ENCODE assay signal across 15 cellular contexts in the genomic region with DNA sequence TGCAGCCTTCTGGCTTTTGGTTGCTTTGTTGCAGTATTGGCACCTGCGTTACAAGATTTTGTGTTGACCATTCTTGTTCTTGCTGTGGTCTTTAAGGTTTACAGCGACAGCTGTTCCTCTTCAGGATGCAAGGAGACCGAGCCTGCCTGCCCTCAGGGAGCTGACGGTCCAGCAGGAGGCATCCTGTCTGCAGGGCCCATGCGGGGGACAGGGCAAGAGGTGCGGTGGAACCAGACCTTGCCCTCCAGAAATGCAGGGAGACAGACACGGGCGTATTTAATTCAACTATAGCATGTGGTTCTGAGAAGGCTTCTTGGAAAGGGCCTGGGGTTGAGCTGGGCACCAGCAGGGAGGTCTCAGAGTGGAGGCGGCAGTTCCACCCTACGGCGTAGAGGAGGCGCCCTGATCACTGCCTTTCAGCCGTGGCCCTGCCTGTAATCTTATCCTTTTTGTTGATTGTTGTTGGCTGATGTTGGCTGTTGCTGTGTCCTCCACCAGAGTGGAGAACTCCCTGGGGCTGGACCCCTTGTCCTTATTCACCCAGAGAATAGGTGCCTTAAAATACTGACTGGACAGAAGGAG.
DNase-seq lines count a peak whose midpoint lies in the region; ATAC-seq and TF ChIP-seq lines count a peak whose summit lies in the region.
"Had no signal": no experiment of that assay in that cellular context is flagged by ENCODE, and none has a peak within 500 bp of the region (broad histone marks: within the 10 kb centered on the region; RNA-seq: fewer than 3 reads in every experiment).

No MANE protein-coding gene starts in this region.

- no peaks in the 10 kb centered on the region for H3K9me3 ChIP-seq in naive thymus-derived CD4-positive, alpha-beta T cell (ENCODE audit: control insufficient read depth in 2 of 3, low read length in 3 of 3)
- H3K9me3 ChIP-seq: tibial artery had no signal

- no peak overlapping the region for H2AFZ ChIP-seq in GM23338
- H2AFZ ChIP-seq: hepatocyte had no signal

- no peaks in the 10 kb centered on the region for H4K20me1 ChIP-seq in GM23338 (replicated peaks; ENCODE audit: insufficient read depth)

- ATAC-seq in GM23338 (peak; percentile 51), HG02798 (IDR thresholded peaks at IDR 0.05; ENCODE audit: poor library complexity, unreplicated experiment) (no peak), HG02678 (IDR thresholded peaks at IDR 0.05; ENCODE audit: unreplicated experiment) (no peak)
- ATAC-seq in activated naive CD8-positive, alpha-beta T cell treated with anti-CD3 and anti-CD28 coated beads, Interleukin-2, amount 50 U/mL, for 24 hours, result no peak
- ATAC-seq in naive thymus-derived CD4-positive, alpha-beta T cell, result no peak

- H3K4me1 ChIP-seq in GM23338 (ENCODE audit: insufficient read depth), result peaks cover 4% of the 10 kb centered on the region; the same call in 1 of the 2 replicates
- H3K4me1 ChIP-seq in naive thymus-derived CD4-positive, alpha-beta T cell (ENCODE audit: control insufficient read depth in 2 of 2, insufficient read depth in 2 of 2, low read length in 2 of 2), result peaks cover 27 to 48% of the 10 kb centered on the region in 2 donors
- H3K4me1 ChIP-seq: tibial artery had no signal

- H3K27ac ChIP-seq in GM23338 (ENCODE audit: low read depth), result no peak overlapping the region
- H3K27ac ChIP-seq in naive thymus-derived CD4-positive, alpha-beta T cell (ENCODE audit: low read depth, low read length), result no peak overlapping the region
- H3K27ac ChIP-seq: hepatocyte, RWPE1, tibial artery had no signal

- H3K79me2 ChIP-seq in GM23338 (replicated peaks; ENCODE audit: insufficient read depth), result no peaks in the 10 kb centered on the region

- H3F3A ChIP-seq in GM23338 (replicated peaks; ENCODE audit: low read depth), result no peaks in the 10 kb centered on the region

- H3K27ac Mint-ChIP-seq in T-helper 2 cell treated with Interferon-gamma antibody and Interleukin-4, amounts not matched to agents 5 μg/mL and 100 μg/mL, for 36 hours, result peak overlapping the region; percentile 27
- peak overlapping the region; percentile 53 for H3K27ac Mint-ChIP-seq in GM23338
- peak overlapping the region; percentile 26 for H3K27ac Mint-ChIP-seq in activated naive CD8-positive, alpha-beta T cell treated with anti-CD3 and anti-CD28 coated beads, Interleukin-2, amount 50 U/mL, for 24 hours
- H3K27ac Mint-ChIP-seq in naive thymus-derived CD4-positive, alpha-beta T cell, result peak overlapping the region in 8 of 9 donors; percentile 60 to 90 (median 82)

- H3K9me3 Mint-ChIP-seq in T-helper 2 cell treated with Interferon-gamma antibody and Interleukin-4, amounts not matched to agents 5 μg/mL and 100 μg/mL, for 36 hours, result no peaks in the 10 kb centered on the region
- H3K9me3 Mint-ChIP-seq in GM23338, result no peaks in the 10 kb centered on the region
- no peaks in the 10 kb centered on the region for H3K9me3 Mint-ChIP-seq in activated naive CD8-positive, alpha-beta T cell treated with anti-CD3 and anti-CD28 coated beads, Interleukin-2, amount 50 U/mL, for 24 hours
- no peaks in the 10 kb centered on the region for H3K9me3 Mint-ChIP-seq in naive thymus-derived CD4-positive, alpha-beta T cell

- DNase-seq in T-helper 2 cell treated with Interferon-gamma antibody and Interleukin-4, amounts not matched to agents 5 μg/mL and 100 μg/mL, for 36 hours (ENCODE audit: low spot score), result no peak
- DNase-seq in T-helper 2 cell, result no peak
- DNase-seq in GM23338 (ENCODE audit: low spot score), result peak; percentile 32
- DNase-seq in activated naive CD8-positive, alpha-beta T cell treated with anti-CD3 and anti-CD28 coated beads, Interleukin-2, amount 50 U/mL, for 24 hours, result no peak
- DNase-seq in naive thymus-derived CD4-positive, alpha-beta T cell, result no peak
- no peak for DNase-seq in NCI-H82 treated with DMSO at 0.1 percent for 48 hours (lab: John Stamatoyannopoulos, UW; ENCODE audit: unreplicated experiment)
- DNase-seq: 8988T, C1 segment of cervical spinal cord, kidney glomerular epithelial cell, NCI-H345, tibial artery had no signal

- H3K4me1 Mint-ChIP-seq in T-helper 2 cell treated with Interferon-gamma antibody and Interleukin-4, amounts not matched to agents 5 μg/mL and 100 μg/mL, for 36 hours (ENCODE audit: low read depth), result peaks cover 22% of the 10 kb centered on the region
- H3K4me1 Mint-ChIP-seq in GM23338, result peaks cover 37% of the 10 kb centered on the region
- peaks cover 67% of the 10 kb centered on the region for H3K4me1 Mint-ChIP-seq in activated naive CD8-positive, alpha-beta T cell treated with anti-CD3 and anti-CD28 coated beads, Interleukin-2, amount 50 U/mL, for 24 hours
- peaks cover 39 to 86% (median 81%) of the 10 kb centered on the region in 7 donors for H3K4me1 Mint-ChIP-seq in naive thymus-derived CD4-positive, alpha-beta T cell

- no peak overlapping the region for H3K4me2 ChIP-seq in GM23338
- H3K4me2 ChIP-seq: hepatocyte had no signal

- H3K4me3 ChIP-seq in GM23338, result no peak overlapping the region
- H3K4me3 ChIP-seq in naive thymus-derived CD4-positive, alpha-beta T cell (ENCODE audit: low read length), result no peak overlapping the region
- H3K4me3 ChIP-seq: hepatocyte, tibial artery had no signal

- H3K27me3 Mint-ChIP-seq in T-helper 2 cell treated with Interferon-gamma antibody and Interleukin-4, amounts not matched to agents 5 μg/mL and 100 μg/mL, for 36 hours (ENCODE audit: low read depth), result no peaks in the 10 kb centered on the region
- peaks cover 7% of the 10 kb centered on the region for H3K27me3 Mint-ChIP-seq in GM23338 (ENCODE audit: insufficient read depth, low read depth, poor library complexity)
- no peaks in the 10 kb centered on the region for H3K27me3 Mint-ChIP-seq in activated naive CD8-positive, alpha-beta T cell treated with anti-CD3 and anti-CD28 coated beads, Interleukin-2, amount 50 U/mL, for 24 hours
- H3K27me3 Mint-ChIP-seq in naive thymus-derived CD4-positive, alpha-beta T cell, result no peaks in the 10 kb centered on the region

- no peaks in the 10 kb centered on the region for H3K27me3 ChIP-seq in GM23338 (ENCODE audit: insufficient read depth)
- H3K27me3 ChIP-seq in naive thymus-derived CD4-positive, alpha-beta T cell (ENCODE audit: control insufficient read depth in 2 of 2, insufficient read depth in 2 of 2, low read length in 2 of 2), result no peaks in the 10 kb centered on the region
- H3K27me3 ChIP-seq: hepatocyte, tibial artery had no signal

- no peak overlapping the region for H3K4me3 Mint-ChIP-seq in T-helper 2 cell treated with Interferon-gamma antibody and Interleukin-4, amounts not matched to agents 5 μg/mL and 100 μg/mL, for 36 hours
- no peak overlapping the region for H3K4me3 Mint-ChIP-seq in GM23338
- no peak overlapping the region for H3K4me3 Mint-ChIP-seq in activated naive CD8-positive, alpha-beta T cell treated with anti-CD3 and anti-CD28 coated beads, Interleukin-2, amount 50 U/mL, for 24 hours
- H3K4me3 Mint-ChIP-seq in naive thymus-derived CD4-positive, alpha-beta T cell, result peak overlapping the region in 9 of 10 donors; percentile 22 to 69 (median 53)

- peak; percentile 31 to 35; a peak in 3 of 4 replicates for TF ChIP-seq CTCF in GM23338 (conservative IDR thresholded peaks at IDR 0.05; ENCODE audit: low read depth in 2 of 2)

- H3K36me3 Mint-ChIP-seq in T-helper 2 cell treated with Interferon-gamma antibody and Interleukin-4, amounts not matched to agents 5 μg/mL and 100 μg/mL, for 36 hours (ENCODE audit: low read depth), result peaks cover 8% of the 10 kb centered on the region
- no peaks in the 10 kb centered on the region for H3K36me3 Mint-ChIP-seq in GM23338 (ENCODE audit: low read depth)
- H3K36me3 Mint-ChIP-seq in activated naive CD8-positive, alpha-beta T cell treated with anti-CD3 and anti-CD28 coated beads, Interleukin-2, amount 50 U/mL, for 24 hours (ENCODE audit: low read depth), result peaks cover 4% of the 10 kb centered on the region
- peaks cover 0 to 7% (median 0%) of the 10 kb centered on the region in 5 donors for H3K36me3 Mint-ChIP-seq in naive thymus-derived CD4-positive, alpha-beta T cell

- intact Hi-C loops in naive thymus-derived CD4-positive, alpha-beta T cell (cut with micrococcal nuclease), result no loop called here

- H3K9me2 ChIP-seq in GM23338 (ENCODE audit: insufficient read depth), result no peaks in the 10 kb centered on the region

- no peaks in the 10 kb centered on the region for H3K36me3 ChIP-seq in GM23338 (ENCODE audit: insufficient read depth)
- H3K36me3 ChIP-seq in naive thymus-derived CD4-positive, alpha-beta T cell (ENCODE audit: control insufficient read depth in 2 of 3, insufficient read depth in 3 of 3, low read length in 3 of 3), result peaks cover 0 to 5% (median under 1%) of the 10 kb centered on the region in 3 experiments

- POLR2A ChIA-PET in naive thymus-derived CD4-positive, alpha-beta T cell (lab: Charles Lee), result interaction anchor here (0.7 to 1.2 kb wide), 2 partner anchors 67 to 76 kb away, joined by 3 read pairs; no protein-coding TSS in a partner anchor

- CTCF ChIA-PET in naive thymus-derived CD4-positive, alpha-beta T cell (lab: Charles Lee), result interaction anchor here (0.6 to 1.1 kb wide), 3 partner anchors 42 to 241 kb away, joined by 3 to 4 read pairs (median 4); no protein-coding TSS in a partner anchor

TF ChIP-seq in GM23338, 12 proteins besides CTCF, POLR2A, EP300 and RAD21:
- TF ChIP-seq NANOG (IDR thresholded peaks at IDR 0.05; ENCODE audit: borderline replicate concordance), result no peak
- no peak for TF ChIP-seq EZH2 (IDR thresholded peaks at IDR 0.05; ENCODE audit: low read depth, unreplicated experiment)
TF ChIP-seq in GM23338: peak in this region for 0.

Comparison
In these comparisons a context has a peak if more than half of its experiments do, and no peak if none do; other contexts are left out.
1. H3K27ac Mint-ChIP-seq: peak in every context shown above with its lines; median percentile 82 in naive thymus-derived CD4-positive, alpha-beta T cell; 53 in GM23338; 27 in T-helper 2 cell treated with Interferon-gamma antibody and Interleukin-4, amounts not matched to agents 5 μg/mL and 100 μg/mL, for 36 hours; 26 in activated naive CD8-positive, alpha-beta T cell treated with anti-CD3 and anti-CD28 coated beads, Interleukin-2, amount 50 U/mL, for 24 hours.
2. H3K4me3 Mint-ChIP-seq: peak in naive thymus-derived CD4-positive, alpha-beta T cell (9 of 10); none in T-helper 2 cell treated with Interferon-gamma antibody and Interleukin-4, amounts not matched to agents 5 μg/mL and 100 μg/mL, for 36 hours (single experiment), GM23338 (single experiment) and activated naive CD8-positive, alpha-beta T cell treated with anti-CD3 and anti-CD28 coated beads, Interleukin-2, amount 50 U/mL, for 24 hours (single experiment).